In the genomic region with DNA sequence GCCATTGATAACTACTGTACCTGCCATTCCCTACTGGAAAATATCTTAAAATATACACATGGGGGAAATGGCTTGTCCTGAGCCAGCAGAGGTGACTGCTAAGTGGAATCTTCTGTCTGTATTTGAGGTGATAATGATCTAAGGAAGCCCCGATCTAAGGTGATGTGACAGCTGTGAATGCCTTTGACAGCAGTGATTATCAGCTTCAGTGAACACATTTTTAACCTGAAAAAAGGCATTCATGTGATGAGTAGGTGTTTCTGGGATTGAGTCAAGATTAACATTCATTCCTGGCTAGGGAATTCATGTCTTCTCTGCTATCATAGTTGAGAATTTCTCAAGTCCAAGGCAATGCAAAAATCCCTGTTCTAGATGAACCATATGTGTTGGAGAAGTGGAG, we compare ENCODE assay signal across 19 cellular contexts.
"Had no signal": no experiment of that assay in that cellular context is flagged by ENCODE, and none has a peak within 500 bp of the region (broad histone marks: within the 10 kb centered on the region; RNA-seq: fewer than 3 reads in every experiment).

No MANE protein-coding gene starts in this region.

- H3K27me3 ChIP-seq: brain microvascular endothelial cell, testis had no signal

- H3K36me3 Mint-ChIP-seq: naive B cell had no signal

- ATAC-seq: left cardiac atrium; lower lobe of right lung; psoas muscle; SK-N-SH treated with all-trans-retinoic acid at 6 μM for 48 hours; stimulated activated naive CD8-positive, alpha-beta T cell treated with anti-CD3 and anti-CD28 coated beads, Interleukin-15, amount 100 ng/mL, for 72 hours had no signal

- DNase-seq: activated CD4-positive, alpha-beta T cell treated with anti-CD3 and anti-CD28 coated beads, Interleukin-2, amount 50 U/mL, for 4 hours; activated CD4-positive, CD25-positive, alpha-beta regulatory T cell; activated naive CD4-positive, alpha-beta T cell treated with anti-CD3 and anti-CD28 coated beads for 36 hours; amygdala; brain microvascular endothelial cell; cerebellar nuclear complex; erythroblast; hypothalamus; left cardiac atrium; lower lobe of right lung; naive B cell; psoas muscle; stimulated activated CD4-positive, alpha-beta T cell treated with anti-CD3 and anti-CD28 coated beads, Interleukin-12 subunit alpha, Interleukin-12 subunit beta, amount 100 ng/mL, for 4 hours; stimulated activated CD8-positive, alpha-beta memory T cell treated with anti-CD3 and anti-CD28 coated beads, Interleukin-4, amount 100 ng/mL, for 48 hours; stimulated activated naive CD8-positive, alpha-beta T cell treated with anti-CD3 and anti-CD28 coated beads, Interleukin-15, amount 100 ng/mL, for 72 hours; testis had no signal

- H3K9me3 ChIP-seq: lower lobe of right lung, psoas muscle, testis had no signal

- H3K27ac ChIP-seq: brain microvascular endothelial cell, lower lobe of right lung, psoas muscle, testis had no signal

- H3K9me3 Mint-ChIP-seq: activated naive CD4-positive, alpha-beta T cell treated with anti-CD3 and anti-CD28 coated beads for 36 hours; dendritic cell treated with granulocyte-macrophage colony-stimulating factor and Interleukin-4, amounts not matched to agents 40 ng/mL and 50 ng/mL, for 4 days; stimulated activated naive CD8-positive, alpha-beta T cell treated with anti-CD3 and anti-CD28 coated beads, Interleukin-15, amount 100 ng/mL, for 72 hours had no signal

- H3K4me3 Mint-ChIP-seq: activated naive CD4-positive, alpha-beta T cell treated with anti-CD3 and anti-CD28 coated beads for 36 hours; dendritic cell treated with granulocyte-macrophage colony-stimulating factor and Interleukin-4, amounts not matched to agents 40 ng/mL and 50 ng/mL, for 4 days; T-helper 1 cell treated with Interleukin-12 subunit alpha and Interleukin-12 subunit beta and Interleukin-4 antibody, amounts not matched to agents 30 μg/mL and 1 μg/mL, for 36 hours had no signal

- H3K27ac Mint-ChIP-seq: activated naive CD4-positive, alpha-beta T cell treated with anti-CD3 and anti-CD28 coated beads for 36 hours; dendritic cell treated with granulocyte-macrophage colony-stimulating factor and Interleukin-4, amounts not matched to agents 40 ng/mL and 50 ng/mL, for 4 days; T-helper 1 cell treated with Interleukin-12 subunit alpha and Interleukin-12 subunit beta and Interleukin-4 antibody, amounts not matched to agents 30 μg/mL and 1 μg/mL, for 36 hours had no signal

- H3K4me3 ChIP-seq: lower lobe of right lung, psoas muscle, testis had no signal

- H3K36me3 ChIP-seq: brain microvascular endothelial cell, lower lobe of right lung had no signal

- H3K27me3 Mint-ChIP-seq: dendritic cell treated with granulocyte-macrophage colony-stimulating factor and Interleukin-4, amounts not matched to agents 40 ng/mL and 50 ng/mL, for 4 days; naive B cell; stimulated activated naive CD8-positive, alpha-beta T cell treated with anti-CD3 and anti-CD28 coated beads, Interleukin-15, amount 100 ng/mL, for 72 hours had no signal
